ENCODE assay signal across 23 cellular contexts in the genomic region with DNA sequence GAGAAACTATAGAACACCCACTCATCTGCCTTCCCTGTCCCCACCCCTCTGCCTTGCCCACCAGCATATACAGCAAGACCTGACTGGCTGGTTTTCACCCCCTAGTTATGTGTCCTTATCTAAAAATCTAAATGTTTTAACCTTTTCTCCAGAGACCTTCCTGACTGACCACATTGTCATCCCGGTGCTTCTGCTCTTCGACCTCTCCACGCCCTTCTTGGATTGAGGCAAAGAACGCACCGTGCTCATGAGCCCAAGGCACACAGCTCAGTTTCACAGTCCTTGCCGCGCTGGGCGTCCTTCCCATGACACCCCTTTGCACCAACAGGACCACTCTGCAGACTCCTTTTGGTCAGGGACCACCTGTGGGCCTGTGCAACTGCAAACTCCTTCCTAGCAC.
"Had no signal": no experiment of that assay in that cellular context is flagged by ENCODE, and none has a peak within 500 bp of the region (broad histone marks: within the 10 kb centered on the region; RNA-seq: fewer than 3 reads in every experiment).

No MANE protein-coding gene starts in this region.

- H3K27ac Mint-ChIP-seq: activated CD4-positive, alpha-beta T cell treated with anti-CD3 and anti-CD28 coated beads for 36 hours; activated naive CD8-positive, alpha-beta T cell treated with anti-CD3 and anti-CD28 coated beads, Interleukin-2, amount 50 U/mL, for 24 hours; activated T-cell treated with anti-CD3 and anti-CD28 coated beads, Interleukin-2, amount 50 U/mL, for 72 hours; endodermal cell; memory B cell; nephron progenitor cell; stimulated activated naive CD8-positive, alpha-beta T cell treated with anti-CD3 and anti-CD28 coated beads, Interleukin-15, Interleukin-2, amounts not matched to agents 100 ng/mL and 50 ng/mL, for 24 hours had no signal

- H3K9me3 ChIP-seq: esophagus squamous epithelium, gastrocnemius medialis, thyroid gland, vagina had no signal

- H3K36me3 Mint-ChIP-seq: memory B cell had no signal

- H3K79me2 ChIP-seq: parathyroid adenoma had no signal

- H3K27me3 Mint-ChIP-seq: activated CD4-positive, alpha-beta T cell treated with anti-CD3 and anti-CD28 coated beads for 36 hours; stimulated activated naive CD8-positive, alpha-beta T cell treated with anti-CD3 and anti-CD28 coated beads, Interleukin-15, Interleukin-2, amounts not matched to agents 100 ng/mL and 50 ng/mL, for 24 hours had no signal

- H3K4me3 Mint-ChIP-seq: activated CD4-positive, alpha-beta T cell treated with anti-CD3 and anti-CD28 coated beads for 36 hours; activated naive CD8-positive, alpha-beta T cell treated with anti-CD3 and anti-CD28 coated beads, Interleukin-2, amount 50 U/mL, for 24 hours; activated T-cell treated with anti-CD3 and anti-CD28 coated beads, Interleukin-2, amount 50 U/mL, for 72 hours; endodermal cell; memory B cell; nephron progenitor cell; stimulated activated naive CD8-positive, alpha-beta T cell treated with anti-CD3 and anti-CD28 coated beads, Interleukin-15, Interleukin-2, amounts not matched to agents 100 ng/mL and 50 ng/mL, for 24 hours had no signal

- H3K4me1 ChIP-seq: gastrocnemius medialis, parathyroid adenoma, thyroid gland, vagina had no signal

- ATAC-seq: activated CD4-positive, alpha-beta T cell treated with anti-CD3 and anti-CD28 coated beads for 36 hours; activated naive CD8-positive, alpha-beta T cell treated with anti-CD3 and anti-CD28 coated beads, Interleukin-2, amount 50 U/mL, for 24 hours; activated T-cell treated with anti-CD3 and anti-CD28 coated beads, Interleukin-2, amount 50 U/mL, for 72 hours; gastrocnemius medialis; left cardiac atrium; right cardiac atrium had no signal

- H2AFZ ChIP-seq: parathyroid adenoma had no signal

- H3K4me3 ChIP-seq: esophagus squamous epithelium, gastrocnemius medialis, thyroid gland, vagina had no signal

- H3K9me3 Mint-ChIP-seq: activated naive CD8-positive, alpha-beta T cell treated with anti-CD3 and anti-CD28 coated beads, Interleukin-2, amount 50 U/mL, for 24 hours; activated T-cell treated with anti-CD3 and anti-CD28 coated beads, Interleukin-2, amount 50 U/mL, for 72 hours; endodermal cell; memory B cell; nephron progenitor cell; stimulated activated naive CD8-positive, alpha-beta T cell treated with anti-CD3 and anti-CD28 coated beads, Interleukin-15, Interleukin-2, amounts not matched to agents 100 ng/mL and 50 ng/mL, for 24 hours had no signal

- DNase-seq: activated CD4-positive, alpha-beta T cell treated with anti-CD3 and anti-CD28 coated beads for 36 hours; activated CD4-positive, alpha-beta T cell treated with anti-CD3 and anti-CD28 coated beads, Interleukin-2, amount 50 U/mL, for 48 hours; activated gamma-delta T cell; activated naive CD4-positive, alpha-beta T cell treated with anti-CD3 and anti-CD28 coated beads, Interleukin-2, amount 50 U/mL, for 16 hours; activated naive CD8-positive, alpha-beta T cell treated with anti-CD3 and anti-CD28 coated beads, Interleukin-2, amount 50 U/mL, for 24 hours; activated T-cell treated with anti-CD3 and anti-CD28 coated beads, Interleukin-2, amount 50 U/mL, for 72 hours; cerebellar nuclear complex; cortex of kidney; endodermal cell; esophagus squamous epithelium; gastrocnemius medialis; hypothalamus; left cardiac atrium; nephron progenitor cell; right cardiac atrium; stimulated activated CD4-positive, alpha-beta T cell treated with anti-CD3 and anti-CD28 coated beads, Interleukin-1b, Interleukin-23, amount 100 ng/mL, for 48 hours; substantia nigra; thyroid gland; WERI-Rb-1 had no signal

- H3K27me3 ChIP-seq: esophagus squamous epithelium, gastrocnemius medialis, thyroid gland, vagina had no signal

- H3K36me3 ChIP-seq: esophagus squamous epithelium, gastrocnemius medialis, thyroid gland, vagina, WERI-Rb-1 had no signal

- H3K27ac ChIP-seq: gastrocnemius medialis, parathyroid adenoma, thyroid gland, vagina, WERI-Rb-1 had no signal

- H3K9ac ChIP-seq: parathyroid adenoma had no signal
